29 cellular contexts compared by ENCODE assay signal in the genomic region with DNA sequence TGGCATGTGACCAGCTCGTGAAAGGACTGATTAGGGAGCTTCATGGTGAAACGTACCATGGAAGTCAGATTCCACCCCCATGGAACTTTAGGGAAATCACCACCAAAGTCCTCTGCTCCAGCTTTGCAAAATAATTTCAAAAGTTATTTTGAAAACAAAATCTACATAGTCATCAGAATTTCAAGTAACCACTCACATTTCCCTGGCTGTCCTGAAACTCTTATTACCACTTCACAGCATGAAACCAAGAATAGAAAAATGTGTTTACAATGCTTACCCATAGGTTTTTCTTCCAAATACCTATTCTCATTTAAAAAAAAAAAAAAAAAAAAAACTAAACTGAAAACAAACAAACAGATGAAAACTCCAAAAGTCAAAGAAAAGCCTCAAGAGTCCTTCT.
"Had no signal": no experiment of that assay in that cellular context is flagged by ENCODE, and none has a peak within 500 bp of the region (broad histone marks: within the 10 kb centered on the region; RNA-seq: fewer than 3 reads in every experiment).

No MANE protein-coding gene starts in this region.

- H3K27me3 ChIP-seq: body of pancreas, colonic mucosa had no signal

- H3K27ac ChIP-seq: adrenal gland, body of pancreas, colonic mucosa, WERI-Rb-1 had no signal

- H3K4me1 ChIP-seq: adrenal gland, body of pancreas, colonic mucosa had no signal

- ATAC-seq: activated CD4-positive, alpha-beta T cell treated with anti-CD3 and anti-CD28 coated beads for 36 hours; activated CD4-positive, CD25-positive, alpha-beta regulatory T cell treated with anti-CD3 and anti-CD28 coated beads, Interleukin-2, amount 50 U/mL, for 24 hours; activated CD8-positive, alpha-beta memory T cell treated with anti-CD3 and anti-CD28 coated beads, Interleukin-2, amount 10 ng/mL, durations not matched to agents 7 days and 5 days; activated CD8-positive, alpha-beta T cell treated with anti-CD3 and anti-CD28 coated beads, Interleukin-2, amount 10 ng/mL, durations not matched to agents 7 days and 5 days; activated naive CD8-positive, alpha-beta T cell treated with anti-CD3 and anti-CD28 coated beads, Interleukin-2, amount 50 U/mL, for 24 hours; body of pancreas; esophagus mucosa had no signal

- H3K4me3 ChIP-seq: adrenal gland, body of pancreas, colonic mucosa had no signal

- H3K36me3 ChIP-seq: adrenal gland, colonic mucosa, WERI-Rb-1 had no signal

- DNase-seq: activated B cell treated with CpG ODN at 0.5 μM for 24 hours; activated CD4-positive, alpha-beta memory T cell treated with anti-CD3 and anti-CD28 coated beads for 36 hours; activated CD4-positive, alpha-beta T cell treated with anti-CD3 and anti-CD28 coated beads for 36 hours; activated CD4-positive, alpha-beta T cell treated with anti-CD3 and anti-CD28 coated beads, Interleukin-2, amount 10 ng/mL, durations not matched to agents 24 days and 14 days; activated CD8-positive, alpha-beta memory T cell treated with anti-CD3 and anti-CD28 coated beads, Interleukin-2, amount 10 ng/mL, durations not matched to agents 7 days and 5 days; activated CD8-positive, alpha-beta memory T cell treated with anti-CD3 and anti-CD28 coated beads, Interleukin-2, amount 50 U/mL, for 4 hours; activated CD8-positive, alpha-beta T cell treated with anti-CD3 and anti-CD28 coated beads, Interleukin-2, amount 10 ng/mL, durations not matched to agents 7 days and 5 days; activated effector memory CD4-positive, alpha-beta T cell treated with anti-CD3 and anti-CD28 coated beads, Interleukin-2, amount 50 U/mL, for 16 hours; activated naive CD4-positive, alpha-beta T cell treated with anti-CD3 and anti-CD28 coated beads for 36 hours; activated naive CD8-positive, alpha-beta T cell treated with anti-CD3 and anti-CD28 coated beads for 36 hours; activated naive CD8-positive, alpha-beta T cell treated with anti-CD3 and anti-CD28 coated beads, Interleukin-2, amount 50 U/mL, for 24 hours; activated T-cell treated with anti-CD3 and anti-CD28 coated beads, Interleukin-2, amount 50 U/mL, for 1 hour; activated T-cell treated with anti-CD3 and anti-CD28 coated beads, Interleukin-2, amount 50 U/mL, for 48 hours; adrenal gland; amygdala; aorta; body of pancreas; central memory CD4-positive, alpha-beta T cell; cerebellar nuclear complex; colonic mucosa; effector CD8-positive, alpha-beta T cell; endodermal cell; foreskin fibroblast; head of caudate nucleus; hippocampal formation; T1000; WERI-Rb-1 had no signal

- H3K9me3 ChIP-seq: adrenal gland, body of pancreas, colonic mucosa had no signal
